Comparison of ENCODE assay signal across 23 cellular contexts in genomic region chr3:156459434-156459833, GRCh38.
A peak's percentile ranks its signal among the peaks of the same experiment; 100 is the strongest.
DNase-seq lines count a peak whose midpoint lies in the region; ATAC-seq and TF ChIP-seq lines count a peak whose summit lies in the region.
"Had no signal": no experiment of that assay in that cellular context is flagged by ENCODE, and none has a peak within 500 bp of the region (broad histone marks: within the 10 kb centered on the region; RNA-seq: fewer than 3 reads in every experiment).

No MANE protein-coding gene starts in this region.

- no peaks in the 10 kb centered on the region for H3K9me3 Mint-ChIP-seq in neural progenitor cell
- no peaks in the 10 kb centered on the region for H3K9me3 Mint-ChIP-seq in T-cell
- H3K9me3 Mint-ChIP-seq: activated naive CD8-positive, alpha-beta T cell treated with anti-CD3 and anti-CD28 coated beads, Interleukin-2, amount 10 ng/mL, durations not matched to agents 7 days and 5 days; effector memory CD8-positive, alpha-beta T cell; stimulated activated naive CD8-positive, alpha-beta T cell treated with anti-CD3 and anti-CD28 coated beads, Interleukin-15, amount 100 ng/mL, for 72 hours had no signal

- intact Hi-C loops in heart right ventricle (cut with DNase I) = loop anchor here in 4 of 10 donors (5.0 to 10.0 kb wide), 3 partner anchors 48 to 307 kb away; no protein-coding TSS in a partner anchor
- intact Hi-C loops in vagina (cut with DNase I) = no loop called here

- H3K4me3 ChIP-seq in heart right ventricle (no peak overlapping the region), neural progenitor cell (no peak overlapping the region), vagina (no peak overlapping the region)
- H3K4me3 ChIP-seq: HAP-1, upper lobe of left lung had no signal

- H3K4me1 ChIP-seq in heart right ventricle (peaks cover 0 to 21% (median 7%) of the 10 kb centered on the region in 9 donors), neural progenitor cell (peaks cover 23% of the 10 kb centered on the region), vagina (no peaks in the 10 kb centered on the region)
- H3K4me1 ChIP-seq: HAP-1, upper lobe of left lung had no signal

- no peak for TF ChIP-seq POLR2A in vagina (IDR thresholded peaks at IDR 0.05)

- H3K4me3 Mint-ChIP-seq in neural progenitor cell = no peak overlapping the region
- no peak overlapping the region for H3K4me3 Mint-ChIP-seq in T-cell
- H3K4me3 Mint-ChIP-seq: activated CD8-positive, alpha-beta memory T cell treated with anti-CD3 and anti-CD28 coated beads, Interleukin-2, amount 10 ng/mL, durations not matched to agents 7 days and 5 days; activated naive CD8-positive, alpha-beta T cell treated with anti-CD3 and anti-CD28 coated beads, Interleukin-2, amount 10 ng/mL, durations not matched to agents 7 days and 5 days; effector memory CD8-positive, alpha-beta T cell; stimulated activated naive CD8-positive, alpha-beta T cell treated with anti-CD3 and anti-CD28 coated beads, Interleukin-15, amount 100 ng/mL, for 72 hours had no signal

- H4K20me1 ChIP-seq in neural progenitor cell (ENCODE audit: low read depth) = no peaks in the 10 kb centered on the region

- H3K27ac ChIP-seq in heart right ventricle (peak overlapping the region in 1 of 10 donors; percentile 21), neural progenitor cell (no peak overlapping the region), vagina (no peak overlapping the region)
- H3K27ac ChIP-seq: upper lobe of left lung had no signal

- H3K36me3 Mint-ChIP-seq in neural progenitor cell = no peaks in the 10 kb centered on the region
- no peaks in the 10 kb centered on the region for H3K36me3 Mint-ChIP-seq in T-cell
- H3K36me3 Mint-ChIP-seq: activated CD8-positive, alpha-beta memory T cell treated with anti-CD3 and anti-CD28 coated beads, Interleukin-2, amount 10 ng/mL, durations not matched to agents 7 days and 5 days; activated naive CD8-positive, alpha-beta T cell treated with anti-CD3 and anti-CD28 coated beads, Interleukin-2, amount 10 ng/mL, durations not matched to agents 7 days and 5 days had no signal

- H2AFZ ChIP-seq in neural progenitor cell (replicated peaks) = no peak overlapping the region

- no peaks in the 10 kb centered on the region for H3K79me2 ChIP-seq in neural progenitor cell (ENCODE audit: low read depth)

- WGBS in heart right ventricle, 2 donors = 33 to 52% methylated on average over 7 of the region's 7 CpGs

- H3K9ac ChIP-seq in neural progenitor cell = no peak overlapping the region

- ATAC-seq in heart right ventricle (peak; percentile 73 to 96 (median 89)), T-cell (replicated peaks in 1 of 4) (no peak), GM21825 (IDR thresholded peaks at IDR 0.05; ENCODE audit: unreplicated experiment) (no peak)
- ATAC-seq: activated CD8-positive, alpha-beta memory T cell treated with anti-CD3 and anti-CD28 coated beads, Interleukin-2, amount 10 ng/mL, durations not matched to agents 7 days and 5 days; effector memory CD8-positive, alpha-beta T cell; esophagus mucosa; sciatic nerve; stimulated activated naive CD8-positive, alpha-beta T cell treated with anti-CD3 and anti-CD28 coated beads, Interleukin-15, amount 100 ng/mL, for 72 hours had no signal

- peak; percentile 82 for DNase-seq in cerebellum (ENCODE audit: low spot score)
- DNase-seq in heart right ventricle = peak; percentile 49 to 51
- no peak for DNase-seq in neural progenitor cell (ENCODE audit: low spot score)
- peak; percentile 57 for DNase-seq in superior temporal gyrus (ENCODE audit: extremely low spot score)
- DNase-seq in T-cell = no peak
- DNase-seq in vagina (ENCODE audit: extremely low spot score in 2 of 2) = no peak
- DNase-seq in HK-2 (ENCODE audit: unreplicated experiment) = no peak
- DNase-seq: activated CD4-positive, alpha-beta T cell treated with anti-CD3 and anti-CD28 coated beads, Interleukin-2, amount 50 U/mL, for 1 hour; activated CD8-positive, alpha-beta memory T cell treated with anti-CD3 and anti-CD28 coated beads, Interleukin-2, amount 10 ng/mL, durations not matched to agents 7 days and 5 days; activated naive CD8-positive, alpha-beta T cell treated with anti-CD3 and anti-CD28 coated beads, Interleukin-2, amount 10 ng/mL, durations not matched to agents 7 days and 5 days; effector memory CD8-positive, alpha-beta T cell; EL; islet precursor cell; NCI-H1105; NCI-H1930; NCI-H774; stimulated activated naive CD8-positive, alpha-beta T cell treated with anti-CD3 and anti-CD28 coated beads, Interleukin-15, amount 100 ng/mL, for 72 hours; T-helper 9 cell; upper lobe of left lung had no signal

- peaks cover 22% of the 10 kb centered on the region for H3F3A ChIP-seq in neural progenitor cell (ENCODE audit: low read depth)

- no peaks in the 10 kb centered on the region for H3K9me3 ChIP-seq in heart right ventricle
- H3K9me3 ChIP-seq in neural progenitor cell (ENCODE audit: low read depth) = no peaks in the 10 kb centered on the region
- H3K9me3 ChIP-seq in vagina = no peaks in the 10 kb centered on the region
- H3K9me3 ChIP-seq: HAP-1, upper lobe of left lung had no signal

- TF ChIP-seq CTCF in heart right ventricle (IDR thresholded peaks at IDR 0.05) (no peak), neural progenitor cell (IDR thresholded peaks at IDR 0.05) (no peak), vagina (IDR thresholded peaks at IDR 0.05) (no peak)

- POLR2A ChIA-PET in T-cell (lab: Charles Lee) = interaction anchor here in 1 of 2 donors (0.6 kb wide), 1 partner anchor 750 kb away, joined by 3 read pairs; no protein-coding TSS in a partner anchor

- H3K4me2 ChIP-seq in neural progenitor cell = no peak overlapping the region

- peaks cover 10% of the 10 kb centered on the region for H3K27me3 Mint-ChIP-seq in neural progenitor cell (ENCODE audit: insufficient read depth, low read depth)
- peaks cover 3 to 4% of the 10 kb centered on the region in 2 donors for H3K27me3 Mint-ChIP-seq in T-cell
- H3K27me3 Mint-ChIP-seq: stimulated activated naive CD8-positive, alpha-beta T cell treated with anti-CD3 and anti-CD28 coated beads, Interleukin-15, amount 100 ng/mL, for 72 hours had no signal

- H3K36me3 ChIP-seq in heart right ventricle (no peaks in the 10 kb centered on the region), neural progenitor cell (no peaks in the 10 kb centered on the region), vagina (no peaks in the 10 kb centered on the region)
- H3K36me3 ChIP-seq: HAP-1, upper lobe of left lung had no signal

- H3K27me3 ChIP-seq in heart right ventricle (no peaks in the 10 kb centered on the region), neural progenitor cell (no peaks in the 10 kb centered on the region), vagina (no peaks in the 10 kb centered on the region)
- H3K27me3 ChIP-seq: upper lobe of left lung had no signal

- H3K4me1 Mint-ChIP-seq in neural progenitor cell (peaks cover 31% of the 10 kb centered on the region), T-cell (no peaks in the 10 kb centered on the region)
- H3K4me1 Mint-ChIP-seq: activated CD8-positive, alpha-beta memory T cell treated with anti-CD3 and anti-CD28 coated beads, Interleukin-2, amount 10 ng/mL, durations not matched to agents 7 days and 5 days; activated naive CD8-positive, alpha-beta T cell treated with anti-CD3 and anti-CD28 coated beads, Interleukin-2, amount 10 ng/mL, durations not matched to agents 7 days and 5 days; stimulated activated naive CD8-positive, alpha-beta T cell treated with anti-CD3 and anti-CD28 coated beads, Interleukin-15, amount 100 ng/mL, for 72 hours had no signal

- H3K27ac Mint-ChIP-seq in neural progenitor cell = peak overlapping the region; percentile 67
- H3K27ac Mint-ChIP-seq in T-cell = no peak overlapping the region
- H3K27ac Mint-ChIP-seq: activated CD8-positive, alpha-beta memory T cell treated with anti-CD3 and anti-CD28 coated beads, Interleukin-2, amount 10 ng/mL, durations not matched to agents 7 days and 5 days; activated naive CD8-positive, alpha-beta T cell treated with anti-CD3 and anti-CD28 coated beads, Interleukin-2, amount 10 ng/mL, durations not matched to agents 7 days and 5 days; effector memory CD8-positive, alpha-beta T cell; stimulated activated naive CD8-positive, alpha-beta T cell treated with anti-CD3 and anti-CD28 coated beads, Interleukin-15, amount 100 ng/mL, for 72 hours had no signal

- CTCF ChIA-PET in T-cell (lab: Charles Lee) = no interaction called here

Comparison
In these comparisons a context has a peak if more than half of its experiments do, and no peak if none do; other contexts are left out.
1. DNase-seq: peak in cerebellum (single experiment), heart right ventricle (2 of 2) and superior temporal gyrus (single experiment); none in neural progenitor cell (single experiment), T-cell (0 of 34), vagina (0 of 2) and HK-2 (single experiment).
2. ATAC-seq: peak in heart right ventricle (8 of 8); none in T-cell (0 of 4) and GM21825 (single experiment).